In genomic region chr3:61315874-61316273, GRCh38 we compare ENCODE assay signal across 13 cellular contexts.
DNase-seq lines count a peak whose midpoint lies in the region; ATAC-seq and TF ChIP-seq lines count a peak whose summit lies in the region.
"Had no signal": no experiment of that assay in that cellular context is flagged by ENCODE, and none has a peak within 500 bp of the region (broad histone marks: within the 10 kb centered on the region; RNA-seq: fewer than 3 reads in every experiment).

No MANE protein-coding gene starts in this region.

- H3K27me3 ChIP-seq in HCT116 (ENCODE audit: insufficient read depth, low read length) (peaks cover 91% of the 10 kb centered on the region), right cardiac atrium (ENCODE audit: control insufficient read depth, insufficient read depth) (no peaks in the 10 kb centered on the region)

- no peaks in the 10 kb centered on the region for H3K36me3 ChIP-seq in HCT116 (ENCODE audit: control insufficient read depth in 1 of 2, insufficient read depth in 2 of 2, low read length in 2 of 2)

- no peaks in the 10 kb centered on the region for H3K9me2 ChIP-seq in HCT116 (ENCODE audit: insufficient read depth)

- H3K4me1 ChIP-seq in HCT116 (ENCODE audit: control insufficient read depth in 1 of 2, insufficient read depth in 2 of 2, low read length in 2 of 2) (no peaks in the 10 kb centered on the region), right cardiac atrium (ENCODE audit: control insufficient read depth, insufficient read depth, low read length) (no peaks in the 10 kb centered on the region)

- no peak for TF ChIP-seq POLR2A in HCT116 (IDR thresholded peaks at IDR 0.05; ENCODE audit: borderline replicate concordance, extremely low read depth, insufficient read depth, insufficient read length)

- no peak overlapping the region for H3K4me2 ChIP-seq in HCT116 (ENCODE audit: low read length)

- POLR2A ChIA-PET in HCT116 (lab: Charles Lee) (no interaction called here), T-cell (lab: Charles Lee) (no interaction called here)

- intact Hi-C loops in HCT116 (cut with micrococcal nuclease): no loop called here
- intact Hi-C loops in right cardiac atrium (cut with DNase I): no loop called here

- BruUV-seq in HCT116 (replicated peaks; lab: Mats Ljungman, UMichigan): no TSS peak

- no peak overlapping the region for H3K4me3 Mint-ChIP-seq in T-cell

- no peaks in the 10 kb centered on the region for H3K36me3 Mint-ChIP-seq in T-cell
- H3K36me3 Mint-ChIP-seq: activated naive CD4-positive, alpha-beta T cell treated with anti-CD3 and anti-CD28 coated beads, Interleukin-2, amount 50 U/mL, for 72 hours had no signal

- H3K27me3 Mint-ChIP-seq in T-cell: peaks cover 12 to 16% of the 10 kb centered on the region in 2 donors

- no peaks in the 10 kb centered on the region for H4K20me1 ChIP-seq in HCT116 (ENCODE audit: insufficient read depth)

- H3K27ac ChIP-seq in HCT116 (ENCODE audit: low read depth, low read length) (no peak overlapping the region), right cardiac atrium (ENCODE audit: low read length) (no peak overlapping the region)

- TF ChIP-seq CTCF in HCT116 (IDR thresholded peaks at IDR 0.05 in 2 of 3, conservative IDR thresholded peaks at IDR 0.05 in 1 of 3; ENCODE audit: borderline replicate concordance in 1 of 3, insufficient read depth in 1 of 3, low read depth in 2 of 3, low read length in 2 of 3) (no peak), retinal pigment epithelial cell (conservative IDR thresholded peaks at IDR 0.05; ENCODE audit: low read depth, low read length) (no peak)

- no peak overlapping the region for H3K4me3 ChIP-seq in HCT116 (replicated peaks in 1 of 2; ENCODE audit: low read depth in 1 of 2, low read length in 2 of 2)
- no peak overlapping the region for H3K4me3 ChIP-seq in right cardiac atrium (ENCODE audit: low read length)
- H3K4me3 ChIP-seq in retinal pigment epithelial cell (ENCODE audit: low read length): no peak overlapping the region
- H3K4me3 ChIP-seq: lung had no signal

- H3K79me2 ChIP-seq in HCT116 (ENCODE audit: insufficient read depth, low read length): no peaks in the 10 kb centered on the region

- TF ChIP-seq RAD21 in HCT116 (IDR thresholded peaks at IDR 0.05; ENCODE audit: low read depth): no peak

- no peak overlapping the region for H3K9ac ChIP-seq in HCT116 (ENCODE audit: low read length)

- RAD21 ChIA-PET in HCT116 (lab: Charles Lee; ENCODE audit: low non-redundant PET in 1 of 2, low total read pairs in 2 of 2, uncharacterized antibody in 2 of 2, unreplicated experiment in 2 of 2): no interaction called here

- CTCF ChIA-PET in HCT116 (lab: Charles Lee): no interaction called here
- CTCF ChIA-PET in T-cell (lab: Charles Lee): no interaction called here

- no peaks in the 10 kb centered on the region for H3K4me1 Mint-ChIP-seq in T-cell

- H3K9me3 Mint-ChIP-seq in T-cell: no peaks in the 10 kb centered on the region
- H3K9me3 Mint-ChIP-seq: activated naive CD4-positive, alpha-beta T cell treated with anti-CD3 and anti-CD28 coated beads, Interleukin-2, amount 50 U/mL, for 72 hours had no signal

- ATAC-seq in HCT116: no peak; the same call in 1 of the 2 replicates
- peak; percentile 65 for ATAC-seq in SK-N-SH treated with all-trans-retinoic acid at 6 μM for 48 hours
- ATAC-seq in right cardiac atrium: no peak
- ATAC-seq in HG02759 (IDR thresholded peaks at IDR 0.05; ENCODE audit: unreplicated experiment): no peak
- ATAC-seq in T-cell (replicated peaks in 1 of 4): no peak
- ATAC-seq: activated naive CD4-positive, alpha-beta T cell treated with anti-CD3 and anti-CD28 coated beads, Interleukin-2, amount 50 U/mL, for 72 hours had no signal

- WGBS in right cardiac atrium: 24% methylated on average over 3 of the region's 3 CpGs

- no peaks in the 10 kb centered on the region for H3K9me3 ChIP-seq in HCT116 (ENCODE audit: control insufficient read depth in 1 of 2, insufficient read depth in 1 of 2, low read depth in 1 of 2, low read length in 2 of 2)
- H3K9me3 ChIP-seq in right cardiac atrium (ENCODE audit: control insufficient read depth, low read length): no peaks in the 10 kb centered on the region

- H2AFZ ChIP-seq in HCT116 (ENCODE audit: low read depth, low read length, poor library complexity, severe bottlenecking): no peak overlapping the region

- no peak overlapping the region for H3K27ac Mint-ChIP-seq in T-cell
- H3K27ac Mint-ChIP-seq: activated naive CD4-positive, alpha-beta T cell treated with anti-CD3 and anti-CD28 coated beads, Interleukin-2, amount 50 U/mL, for 72 hours had no signal

- DNase-seq in HCT116 (ENCODE audit: low read depth, low spot score) (no peak), right cardiac atrium (peak; percentile 9 to 47 (median 46)), retinal pigment epithelial cell (ENCODE audit: low read depth) (peak; percentile 7), T-cell (no peak)
- no peak for DNase-seq in effector CD4-positive, alpha-beta T cell
- DNase-seq: Calu3, GOT3, NCI-H1436, NCI-H774 had no signal

TF ChIP-seq in HCT116, 20 proteins besides CTCF, POLR2A, EP300 and RAD21:
- TF ChIP-seq YY1 (IDR thresholded peaks at IDR 0.05; ENCODE audit: extremely low read depth, insufficient replicate concordance, low read depth, low read length) (no peak), SP1 (IDR thresholded peaks at IDR 0.05; ENCODE audit: low read depth) (no peak), FOSL1 (IDR thresholded peaks at IDR 0.05; ENCODE audit: low read depth) (no peak), REST (IDR thresholded peaks at IDR 0.05; ENCODE audit: low read depth) (peak; percentile 61)

TF ChIP-seq in SK-N-SH treated with all-trans-retinoic acid at 6 μM for 48 hours, 23 proteins besides CTCF, POLR2A, EP300 and RAD21:
- TF ChIP-seq BACH2 (CRISPR knock-in tag; IDR thresholded peaks at IDR 0.05; ENCODE audit: borderline replicate concordance) (no peak), OSR1 (CRISPR knock-in tag; IDR thresholded peaks at IDR 0.05) (no peak), SNAI2 (CRISPR knock-in tag; IDR thresholded peaks at IDR 0.05) (peak; percentile 59; the same call in 1 of the 2 replicates), ZC3H10 (CRISPR knock-in tag; IDR thresholded peaks at IDR 0.05) (no peak)
TF ChIP-seq in SK-N-SH treated with all-trans-retinoic acid at 6 μM for 48 hours: peak in this region for 1.

Comparison
In these comparisons a context has a peak if more than half of its experiments do, and no peak if none do; other contexts are left out.
1. DNase-seq: peak in right cardiac atrium (3 of 3) and retinal pigment epithelial cell (single experiment); none in HCT116 (single experiment), effector CD4-positive, alpha-beta T cell (single experiment) and T-cell (0 of 34).